8 cellular contexts compared by ENCODE assay signal in genomic region chr13:107866666-107867623, GRCh38.
DNase-seq lines count a peak whose midpoint lies in the region; ATAC-seq and TF ChIP-seq lines count a peak whose summit lies in the region.

No MANE protein-coding gene starts in this region.

- peak overlapping the region; percentile 28 for H3K4me2 ChIP-seq in neural cell (ENCODE audit: low read length)

- H3K79me2 ChIP-seq in neural cell (replicated peaks; ENCODE audit: insufficient read depth, low read length), result peaks cover 36% of the 10 kb centered on the region

- no peaks in the 10 kb centered on the region for H3F3A ChIP-seq in neural cell (ENCODE audit: insufficient read depth, low read length, poor library complexity, severe bottlenecking)

- peak overlapping the region; percentile 84 for H3K9ac ChIP-seq in neural cell (ENCODE audit: low read length)

- no peaks in the 10 kb centered on the region for H3K9me3 ChIP-seq in HAP-1
- H3K9me3 ChIP-seq in ectodermal cell (ENCODE audit: control insufficient read depth, low read length), result no peaks in the 10 kb centered on the region
- H3K9me3 ChIP-seq in neural cell (ENCODE audit: low read length), result no peaks in the 10 kb centered on the region

- ATAC-seq in GM18519 (IDR thresholded peaks at IDR 0.05; ENCODE audit: low FRiP score, unreplicated experiment), result no peak
- ATAC-seq in GM21576 (IDR thresholded peaks at IDR 0.05; ENCODE audit: unreplicated experiment), result no peak
- no peak for ATAC-seq in HG03280 (IDR thresholded peaks at IDR 0.05; ENCODE audit: unreplicated experiment)

- no peaks in the 10 kb centered on the region for H4K20me1 ChIP-seq in neural cell (ENCODE audit: insufficient read depth)

- H3K36me3 ChIP-seq in HAP-1 (replicated peaks) (no peaks in the 10 kb centered on the region), ectodermal cell (ENCODE audit: control insufficient read depth, insufficient read depth, low read length) (no peaks in the 10 kb centered on the region), neural cell (ENCODE audit: insufficient read depth, low read length) (no peaks in the 10 kb centered on the region)

- no peak for TF ChIP-seq EP300 in neural cell (conservative IDR thresholded peaks at IDR 0.05; ENCODE audit: poor library complexity, severe bottlenecking)

- in situ Hi-C loops in HAP-1 (cut with MboI; ENCODE audit: low sequenced_read_pairs), result no loop called here

- H3K4me3 ChIP-seq in HAP-1 (peak overlapping the region; percentile 37), ectodermal cell (ENCODE audit: insufficient read depth, low read depth, low read length) (peak overlapping the region; percentile 73), neural cell (ENCODE audit: low read length) (peak overlapping the region; percentile 81)

- 0% methylated on average over 80 to 82 of the region's 82 CpGs for WGBS in ectodermal cell, 2 experiments

- H3K4me1 ChIP-seq in HAP-1, result no peaks in the 10 kb centered on the region
- peaks cover 4% of the 10 kb centered on the region for H3K4me1 ChIP-seq in ectodermal cell (ENCODE audit: control insufficient read depth, insufficient read depth, low read length)

- H3K9me2 ChIP-seq in neural cell (ENCODE audit: insufficient read depth, low read length), result no peaks in the 10 kb centered on the region

- peaks cover 32% of the 10 kb centered on the region for H3K27me3 ChIP-seq in HAP-1 (ENCODE audit: low read depth)
- peaks cover 49% of the 10 kb centered on the region for H3K27me3 ChIP-seq in ectodermal cell (ENCODE audit: control insufficient read depth, insufficient read depth, low read length, poor library complexity, severe bottlenecking)
- peaks cover 25% of the 10 kb centered on the region for H3K27me3 ChIP-seq in neural cell (ENCODE audit: insufficient read depth, low read depth, low read length)

- H3K27ac ChIP-seq in ectodermal cell (ENCODE audit: insufficient read depth, low read depth, low read length, poor library complexity, severe bottlenecking) (no peak overlapping the region), neural cell (ENCODE audit: low read length) (peak overlapping the region; percentile 82)

- TF ChIP-seq CTCF in neural cell (IDR thresholded peaks at IDR 0.05; ENCODE audit: poor library complexity, severe bottlenecking), result peak; percentile 11

- TF ChIP-seq RAD21 in neural cell (conservative IDR thresholded peaks at IDR 0.05), result peak; percentile 25

- DNase-seq in HAP-1 (ENCODE audit: low spot score in 2 of 2) (peak in 1 of 2 experiments; percentile 51), NCI-H748 treated with DMSO at 0.1 percent for 48 hours (lab: John Stamatoyannopoulos, UW) (peak; percentile 62), T-helper 1 cell (no peak)

- H2AFZ ChIP-seq in neural cell (ENCODE audit: low read depth, low read length), result peak overlapping the region; percentile 41

TF ChIP-seq in neural cell, 6 proteins besides CTCF, POLR2A, EP300 and RAD21:
- TF ChIP-seq REST (IDR thresholded peaks at IDR 0.05; ENCODE audit: borderline replicate concordance) (peak; percentile 6), SMC3 (conservative IDR thresholded peaks at IDR 0.05; ENCODE audit: poor library complexity) (peak; percentile 42), TAF1 (IDR thresholded peaks at IDR 0.05; ENCODE audit: low read depth) (no peak)
